ENCODE assay signal across 1 cellular context in genomic region chr17:57944796-57945362, GRCh38.
TF ChIP-seq lines count a peak whose summit lies in the region.

No MANE protein-coding gene starts in this region.

TF ChIP-seq in WTC11, 78 proteins besides CTCF, POLR2A, EP300 and RAD21 (continued from another document):
- TF ChIP-seq, protein P1, sequence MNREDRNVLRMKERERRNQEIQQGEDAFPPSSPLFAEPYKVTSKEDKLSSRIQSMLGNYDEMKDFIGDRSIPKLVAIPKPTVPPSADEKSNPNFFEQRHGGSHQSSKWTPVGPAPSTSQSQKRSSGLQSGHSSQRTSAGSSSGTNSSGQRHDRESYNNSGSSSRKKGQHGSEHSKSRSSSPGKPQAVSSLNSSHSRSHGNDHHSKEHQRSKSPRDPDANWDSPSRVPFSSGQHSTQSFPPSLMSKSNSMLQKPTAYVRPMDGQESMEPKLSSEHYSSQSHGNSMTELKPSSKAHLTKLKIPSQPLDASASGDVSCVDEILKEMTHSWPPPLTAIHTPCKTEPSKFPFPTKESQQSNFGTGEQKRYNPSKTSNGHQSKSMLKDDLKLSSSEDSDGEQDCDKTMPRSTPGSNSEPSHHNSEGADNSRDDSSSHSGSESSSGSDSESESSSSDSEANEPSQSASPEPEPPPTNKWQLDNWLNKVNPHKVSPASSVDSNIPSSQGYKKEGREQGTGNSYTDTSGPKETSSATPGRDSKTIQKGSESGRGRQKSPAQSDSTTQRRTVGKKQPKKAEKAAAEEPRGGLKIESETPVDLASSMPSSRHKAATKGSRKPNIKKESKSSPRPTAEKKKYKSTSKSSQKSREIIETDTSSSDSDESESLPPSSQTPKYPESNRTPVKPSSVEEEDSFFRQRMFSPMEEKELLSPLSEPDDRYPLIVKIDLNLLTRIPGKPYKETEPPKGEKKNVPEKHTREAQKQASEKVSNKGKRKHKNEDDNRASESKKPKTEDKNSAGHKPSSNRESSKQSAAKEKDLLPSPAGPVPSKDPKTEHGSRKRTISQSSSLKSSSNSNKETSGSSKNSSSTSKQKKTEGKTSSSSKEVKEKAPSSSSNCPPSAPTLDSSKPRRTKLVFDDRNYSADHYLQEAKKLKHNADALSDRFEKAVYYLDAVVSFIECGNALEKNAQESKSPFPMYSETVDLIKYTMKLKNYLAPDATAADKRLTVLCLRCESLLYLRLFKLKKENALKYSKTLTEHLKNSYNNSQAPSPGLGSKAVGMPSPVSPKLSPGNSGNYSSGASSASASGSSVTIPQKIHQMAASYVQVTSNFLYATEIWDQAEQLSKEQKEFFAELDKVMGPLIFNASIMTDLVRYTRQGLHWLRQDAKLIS (CRISPR knock-in tag; IDR thresholded peaks at IDR 0.05; ENCODE audit: borderline replicate concordance), result no peak
- TF ChIP-seq CBFB (CRISPR knock-in tag; IDR thresholded peaks at IDR 0.05; ENCODE audit: low read depth), result no peak
- TF ChIP-seq PRRX2 (CRISPR knock-in tag; IDR thresholded peaks at IDR 0.05), result no peak
- TF ChIP-seq NFATC4 (CRISPR knock-in tag; IDR thresholded peaks at IDR 0.05), result no peak
- no peak for TF ChIP-seq ZNF317 (CRISPR knock-in tag; IDR thresholded peaks at IDR 0.05; ENCODE audit: borderline replicate concordance, low read depth)
- no peak for TF ChIP-seq SMAD3 (CRISPR knock-in tag; IDR thresholded peaks at IDR 0.05; ENCODE audit: borderline replicate concordance)
